In genomic region chr11:112656772-112657428, GRCh38 we compare ENCODE assay signal across 14 cellular contexts.
A peak's percentile ranks its signal among the peaks of the same experiment; 100 is the strongest.
DNase-seq lines count a peak whose midpoint lies in the region; ATAC-seq, FAIRE-seq and TF ChIP-seq lines count a peak whose summit lies in the region.
"Had no signal": no experiment of that assay in that cellular context is flagged by ENCODE, and none has a peak within 500 bp of the region (broad histone marks: within the 10 kb centered on the region; RNA-seq: fewer than 3 reads in every experiment).

No MANE protein-coding gene starts in this region.

- H3K9ac ChIP-seq in GM12878 (ENCODE audit: control insufficient read depth, insufficient read depth, low read length): no peak overlapping the region

- H3K4me3 ChIP-seq in GM12878 (no peak overlapping the region), right cardiac atrium (ENCODE audit: low read length) (no peak overlapping the region)
- H3K4me3 ChIP-seq: lung, prostate gland, uterus had no signal

- no peak for TF ChIP-seq CTCF in GM12878 (IDR thresholded peaks at IDR 0.05 in 2 of 3, conservative IDR thresholded peaks at IDR 0.05 in 1 of 3; ENCODE audit: control insufficient read depth in 2 of 3, extremely low read depth in 1 of 3, insufficient read depth in 1 of 3, low read depth in 3 of 3, low read length in 3 of 3)

- no peaks in the 10 kb centered on the region for H3K36me3 ChIP-seq in GM12878 (ENCODE audit: control insufficient read depth in 2 of 2, insufficient read depth in 2 of 2, low read length in 1 of 2)
- H3K36me3 ChIP-seq: BE2C, prostate gland, uterus had no signal

- WGBS in GM12878 (ENCODE audit: insufficient coverage, insufficient replicate concordance, low lambda C conversion rate, missing lambda C conversion rate): 57% methylated on average over 6 of the region's 6 CpGs
- 62% methylated on average over 6 of the region's 6 CpGs for whole genome bisulfite sequencing in right cardiac atrium

- H2AFZ ChIP-seq in GM12878 (ENCODE audit: control insufficient read depth, low read depth, low read length): no peak overlapping the region

- H4K20me1 ChIP-seq in GM12878 (ENCODE audit: control insufficient read depth, insufficient read depth): no peaks in the 10 kb centered on the region

- H3K27ac ChIP-seq in GM12878 (ENCODE audit: control insufficient read depth, insufficient read depth) (no peak overlapping the region), right cardiac atrium (ENCODE audit: low read length) (peak overlapping the region; percentile 9)
- H3K27ac ChIP-seq: prostate gland had no signal

- no peaks in the 10 kb centered on the region for H3K79me2 ChIP-seq in GM12878 (ENCODE audit: control insufficient read depth, insufficient read depth, low read length)

- TF ChIP-seq POLR2A in GM12878 (IDR thresholded peaks at IDR 0.05; ENCODE audit: low read depth, low read length): no peak

- DNase-seq in AG08395 (ENCODE audit: low spot score) (peak; percentile 83), GM12878 (ENCODE audit: low read depth, low spot score) (peak; percentile 25), right cardiac atrium (peak in 1 of 3 donors; percentile 49), Ammon's horn (ENCODE audit: low spot score) (no peak), NCI-H748 (lab: John Stamatoyannopoulos, UW; ENCODE audit: unreplicated experiment) (no peak)
- DNase-seq: BE2C, GF-D8, NCI-H1092 treated with DMSO at 0.1 percent for 48 hours, uterus had no signal

- H3K4me1 ChIP-seq in GM12878 (ENCODE audit: control insufficient read depth, insufficient read depth, low read length) (peaks cover 15% of the 10 kb centered on the region), right cardiac atrium (ENCODE audit: control insufficient read depth, insufficient read depth, low read length) (peaks cover 8% of the 10 kb centered on the region)
- H3K4me1 ChIP-seq: prostate gland had no signal

- H3K9me3 ChIP-seq in GM12878 (replicated peaks; ENCODE audit: control insufficient read depth, insufficient read depth, low read length): no peaks in the 10 kb centered on the region
- H3K9me3 ChIP-seq in right cardiac atrium (ENCODE audit: control insufficient read depth, low read length): no peaks in the 10 kb centered on the region
- H3K9me3 ChIP-seq: BE2C, prostate gland, uterus had no signal

- CTCF ChIA-PET in GM12878 (lab: Yijun Ruan, JAX): no interaction called here

- no TSS peak for BruUV-seq in GM12878 (replicated peaks; lab: Mats Ljungman, UMichigan)

- RAD21 ChIA-PET in GM12878 (lab: Charles Lee; ENCODE audit: unreplicated experiment): interaction anchor here (0.9 to 1.2 kb wide), 2 partner anchors 11 to 12 kb away, joined by 3 read pairs; no protein-coding TSS in a partner anchor

- TF ChIP-seq EP300 in GM12878 (IDR thresholded peaks at IDR 0.05; ENCODE audit: borderline replicate concordance in 1 of 2, control insufficient read depth in 1 of 2, low read depth in 2 of 2, low read length in 2 of 2): no peak

- peak; percentile 57 for ATAC-seq in HG02798 (IDR thresholded peaks at IDR 0.05; ENCODE audit: poor library complexity, unreplicated experiment)
- no peak for ATAC-seq in GM12878
- ATAC-seq in right cardiac atrium: peak; percentile 37 to 56
- ATAC-seq in GM21786 (IDR thresholded peaks at IDR 0.05; ENCODE audit: unreplicated experiment): no peak
- ATAC-seq in HG03342 (IDR thresholded peaks at IDR 0.05; ENCODE audit: unreplicated experiment): no peak

- no peak for TF ChIP-seq RAD21 in GM12878 (IDR thresholded peaks at IDR 0.05; ENCODE audit: insufficient read depth, low read depth, low read length)

- intact Hi-C loops in GM12878 (cut with micrococcal nuclease; ENCODE audit: unreplicated experiment): no loop called here
- intact Hi-C loops in right cardiac atrium (cut with DNase I): loop anchor here in 1 of 4 donors (10.0 kb wide), 1 partner anchor 128 kb away; no protein-coding TSS in a partner anchor

- SMC1A ChIA-PET in GM12878 (lab: Charles Lee; ENCODE audit: uncharacterized antibody, unreplicated experiment): interaction anchor here (0.8 to 1.8 kb wide), 8 partner anchors 9 to 160 kb away, joined by 3 to 7 read pairs (median 4); no protein-coding TSS in a partner anchor

- H3K4me2 ChIP-seq in GM12878 (ENCODE audit: control insufficient read depth, insufficient read depth): no peak overlapping the region

- in situ Hi-C loops in GM12878 (cut with MboI): no loop called here

- no peaks in the 10 kb centered on the region for H3K27me3 ChIP-seq in GM12878 (replicated peaks in 1 of 2; ENCODE audit: control insufficient read depth in 2 of 2, insufficient read depth in 2 of 2, low read length in 1 of 2)
- H3K27me3 ChIP-seq in right cardiac atrium (ENCODE audit: control insufficient read depth, insufficient read depth): no peaks in the 10 kb centered on the region
- H3K27me3 ChIP-seq: BE2C, uterus had no signal

- FAIRE-seq in GM12878 (lab: Jason Lieb, UNC): no peak

- POLR2A ChIA-PET in GM12878 (lab: Charles Lee): no interaction called here

TF ChIP-seq in GM12878, 131 proteins besides CTCF, POLR2A, EP300 and RAD21:
- TF ChIP-seq SPI1 (IDR thresholded peaks at IDR 0.05; ENCODE audit: borderline replicate concordance, insufficient read depth, low read depth, low read length) (peak; percentile 35; the same call in 1 of the 2 replicates), BCL3 (IDR thresholded peaks at IDR 0.05; ENCODE audit: borderline replicate concordance, insufficient read depth, low read depth, low read length, poor library complexity, severe bottlenecking) (peak; percentile 15), MYB (IDR thresholded peaks at IDR 0.05; ENCODE audit: borderline replicate concordance, low read depth, low read length) (no peak), ZNF24 (IDR thresholded peaks at IDR 0.05) (peak; percentile 78), IKZF1 (conservative IDR thresholded peaks at IDR 0.05) (no peak), MEF2B (IDR thresholded peaks at IDR 0.05; ENCODE audit: partially characterized antibody, poor library complexity, severe bottlenecking) (peak; percentile 63), ELK1 (IDR thresholded peaks at IDR 0.05; ENCODE audit: low read depth, low read length) (no peak)

Comparison
In these comparisons a context has a peak if more than half of its experiments do, and no peak if none do; other contexts are left out.
1. DNase-seq: peak in AG08395 (single experiment) and GM12878 (single experiment); none in Ammon's horn (single experiment) and NCI-H748 (single experiment).
2. ATAC-seq: peak in HG02798 (single experiment) and right cardiac atrium (2 of 2); none in GM12878 (single experiment), GM21786 (single experiment) and HG03342 (single experiment).